Comparison of ENCODE assay signal across 22 cellular contexts in the genomic region with DNA sequence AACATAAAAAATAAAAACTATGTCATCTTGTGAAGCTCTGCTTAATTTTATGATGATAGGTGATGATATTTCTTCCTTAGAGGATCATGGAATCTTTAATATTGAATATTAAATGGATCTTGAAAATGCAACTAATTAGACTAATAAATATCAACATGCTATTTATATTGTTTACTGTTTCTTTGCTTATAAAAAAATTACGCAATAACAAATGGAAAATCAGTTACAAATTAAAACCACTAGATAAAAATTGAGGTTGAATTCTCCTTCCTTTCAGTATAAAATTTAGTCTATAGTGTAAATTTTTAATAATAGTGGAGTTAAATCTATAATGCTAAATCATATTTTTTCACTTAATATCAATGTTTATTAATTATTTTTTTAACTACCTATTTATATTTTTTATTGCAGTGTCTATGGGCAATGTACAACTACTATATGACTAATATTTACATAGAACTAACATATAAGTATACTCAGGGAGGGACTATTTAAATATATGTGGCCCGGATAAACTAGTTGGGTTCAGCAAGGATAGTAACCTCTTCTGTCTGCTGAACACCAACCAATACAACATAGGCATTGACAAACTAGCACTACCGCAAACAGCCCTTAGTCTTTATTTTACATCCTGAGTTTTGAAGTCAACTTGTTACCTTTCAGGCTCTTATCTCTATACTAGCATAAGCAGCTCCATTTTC.
A peak's percentile ranks its signal among the peaks of the same experiment; 100 is the strongest.
DNase-seq lines count a peak whose midpoint lies in the region; ATAC-seq, FAIRE-seq and TF ChIP-seq lines count a peak whose summit lies in the region.
"Had no signal": no experiment of that assay in that cellular context is flagged by ENCODE, and none has a peak within 500 bp of the region (broad histone marks: within the 10 kb centered on the region; RNA-seq: fewer than 3 reads in every experiment).

No MANE protein-coding gene starts in this region.

- FAIRE-seq in A204.1 (lab: Jason Lieb, UNC) (peak; percentile 29), G401.6 (lab: Jason Lieb, UNC) (peak; percentile 3), kidney (lab: Jason Lieb, UNC) (peak; percentile 88)
- FAIRE-seq: A549, GM12892 had no signal

- no peaks in the 10 kb centered on the region for H3K79me2 ChIP-seq in PC-3 (ENCODE audit: low read length)

- H3K27ac ChIP-seq in PC-3 (ENCODE audit: low read length) (no peak overlapping the region), kidney (ENCODE audit: low read depth in 2 of 2, low read length in 2 of 2) (no peak overlapping the region), WERI-Rb-1 (no peak overlapping the region)
- H3K27ac ChIP-seq: A549 had no signal

- ATAC-seq in PC-3 (peak; percentile 73), HG02623 (IDR thresholded peaks at IDR 0.05; ENCODE audit: unreplicated experiment) (no peak)
- ATAC-seq: A549, Panc1, SK-N-SH treated with all-trans-retinoic acid at 6 μM for 48 hours, T-cell had no signal

- H3K4me2 ChIP-seq in PC-3 (ENCODE audit: low read length), result no peak overlapping the region
- H3K4me2 ChIP-seq: A549 had no signal

- H3K27me3 ChIP-seq in PC-3 (ENCODE audit: low read length), result no peaks in the 10 kb centered on the region
- H3K27me3 ChIP-seq in WERI-Rb-1 (ENCODE audit: insufficient read depth, low read depth, severe bottlenecking), result no peaks in the 10 kb centered on the region

- peaks cover 21% of the 10 kb centered on the region for H3K4me1 ChIP-seq in PC-3 (ENCODE audit: insufficient read depth, low read length)
- no peaks in the 10 kb centered on the region for H3K4me1 ChIP-seq in kidney (ENCODE audit: control insufficient read depth in 1 of 2, insufficient read depth in 1 of 2, low read depth in 1 of 2, low read length in 2 of 2)
- H3K4me1 ChIP-seq: A549 had no signal

- CTCF ChIA-PET in PC-3 (lab: Charles Lee), result no interaction called here
- CTCF ChIA-PET in GM10248 (lab: Yijun Ruan, JAX), result interaction anchor here (2.0 kb wide), 1 partner anchor 12 kb away, joined by 4 read pairs; no protein-coding TSS in a partner anchor

- H3F3A ChIP-seq in PC-3 (ENCODE audit: low read length, unreplicated experiment), result no peaks in the 10 kb centered on the region

- BruUV-seq in PC-3 (replicated peaks; lab: Mats Ljungman, UMichigan), result no TSS peak

- DNase-seq in PC-3, result peak; percentile 26
- no peak for DNase-seq in kidney
- DNase-seq in WERI-Rb-1, result no peak
- DNase-seq in GM10248 (ENCODE audit: extremely low spot score), result no peak
- DNase-seq in NCI-H187 treated with DMSO at 0.1 percent for 48 hours (lab: John Stamatoyannopoulos, UW), result no peak
- DNase-seq: CD4-positive, CD25-positive, alpha-beta regulatory T cell; DMS79 treated with DMSO at 0.1 percent for 48 hours; H7; KBM-7; NCI-H1694; NCI-H2107; NCI-H510A; NCI-H748 treated with DMSO at 0.1 percent for 48 hours; NK-92 treated with Interleukin-12 subunit alpha and Interleukin-12 subunit beta, amount 100 ng/mL, for 24 hours; T-cell had no signal

- no peaks in the 10 kb centered on the region for H3K9me2 ChIP-seq in PC-3 (replicated peaks; ENCODE audit: low read length)

- H3K9ac ChIP-seq in PC-3 (ENCODE audit: low read length) (no peak overlapping the region), kidney (ENCODE audit: low read length in 2 of 2) (no peak overlapping the region)

- no peaks in the 10 kb centered on the region for H4K20me1 ChIP-seq in PC-3 (ENCODE audit: low read length)

- H2AFZ ChIP-seq in PC-3 (ENCODE audit: low read length), result no peak overlapping the region

- no peak overlapping the region for H3K4me3 ChIP-seq in PC-3 (ENCODE audit: low read length)
- no peak overlapping the region for H3K4me3 ChIP-seq in kidney (ENCODE audit: low read length in 2 of 2)
- no peak overlapping the region for H3K4me3 ChIP-seq in WERI-Rb-1 (ENCODE audit: low read depth, low read length)
- H3K4me3 ChIP-seq: A549 had no signal

- H3K9me3 ChIP-seq in PC-3 (ENCODE audit: low read length) (no peaks in the 10 kb centered on the region), kidney (ENCODE audit: control insufficient read depth in 1 of 2, low read length in 2 of 2) (no peaks in the 10 kb centered on the region), WERI-Rb-1 (ENCODE audit: severe bottlenecking) (no peaks in the 10 kb centered on the region)
- H3K9me3 ChIP-seq: A549 had no signal

- POLR2A ChIA-PET in PC-3 (lab: Charles Lee; ENCODE audit: unreplicated experiment) (no interaction called here), GM10248 (lab: Yijun Ruan, JAX) (no interaction called here)

- TF ChIP-seq CTCF in PC-3 (conservative IDR thresholded peaks at IDR 0.05; ENCODE audit: low read depth, low read length) (no peak), kidney (IDR thresholded peaks at IDR 0.05; ENCODE audit: borderline replicate concordance, extremely low read depth, insufficient read depth) (no peak), WERI-Rb-1 (IDR thresholded peaks at IDR 0.05; ENCODE audit: low read depth, low read length) (no peak), GM10248 (IDR thresholded peaks at IDR 0.05; ENCODE audit: control extremely low read depth, extremely low read depth, low read depth, missing control alignments) (no peak)

- intact Hi-C loops in PC-3 (cut with micrococcal nuclease) (no loop called here), kidney (cut with DNase I) (no loop called here)

- H3K36me3 ChIP-seq in PC-3 (ENCODE audit: low read depth, low read length) (no peaks in the 10 kb centered on the region), kidney (ENCODE audit: control insufficient read depth in 1 of 2, insufficient read depth in 2 of 2, low read length in 2 of 2) (no peaks in the 10 kb centered on the region), WERI-Rb-1 (no peaks in the 10 kb centered on the region)
